ENCODE assay signal across 21 cellular contexts in genomic region chr13:23631676-23632622, GRCh38.
DNase-seq lines count a peak whose midpoint lies in the region; ATAC-seq and TF ChIP-seq lines count a peak whose summit lies in the region.
"Had no signal": no experiment of that assay in that cellular context is flagged by ENCODE, and none has a peak within 500 bp of the region (broad histone marks: within the 10 kb centered on the region; RNA-seq: fewer than 3 reads in every experiment).

No MANE protein-coding gene starts in this region.

- WGBS in neuronal stem cell (ENCODE audit: extremely low coverage in 2 of 2, insufficient read length in 2 of 2, insufficient replicate concordance in 1 of 2), 2 donors, result no CpG with 5 or more reads among the region's 3 CpGs

- no peak overlapping the region for H3K4me3 ChIP-seq in neuronal stem cell (ENCODE audit: low read length in 2 of 2)
- no peak overlapping the region for H3K4me3 ChIP-seq in foreskin fibroblast (ENCODE audit: low read depth in 1 of 2, low read length in 2 of 2)
- H3K4me3 ChIP-seq: ascending aorta, esophagus muscularis mucosa, HAP-1, uterus had no signal

- DNase-seq in NCI-H146 (lab: John Stamatoyannopoulos, UW) (peak; percentile 7), NCI-H146 treated with DMSO at 0.1 percent for 48 hours (lab: John Stamatoyannopoulos, UW; ENCODE audit: unreplicated experiment) (no peak), NCI-H82 (lab: John Stamatoyannopoulos, UW) (peak; percentile 71), glutamatergic neuron (no peak), neuronal stem cell (ENCODE audit: low spot score) (no peak), foreskin fibroblast (no peak)
- DNase-seq in activated CD4-positive, CD25-positive, alpha-beta regulatory T cell (lab: John Stamatoyannopoulos, UW), result no peak
- DNase-seq: DMS79 treated with DMSO at 0.1 percent for 48 hours; effector CD8-positive, alpha-beta T cell; NCI-H1105 treated with DMSO at 0.1 percent for 48 hours; occipital lobe; SK-N-SH; stimulated activated CD4-positive, alpha-beta T cell treated with anti-CD3 and anti-CD28 coated beads, Interleukin-15, amount 100 ng/mL, for 24 hours; T-helper 9 cell; uterus had no signal

- H3K27ac ChIP-seq in neuronal stem cell (replicated peaks; ENCODE audit: low read length), result peak overlapping the region; percentile 28
- H3K27ac ChIP-seq: ascending aorta, esophagus muscularis mucosa, uterus had no signal

- peak overlapping the region; percentile 12 for H3K27ac Mint-ChIP-seq in glutamatergic neuron (ENCODE audit: unreplicated experiment)
- H3K27ac Mint-ChIP-seq: activated naive CD4-positive, alpha-beta T cell treated with anti-CD3 and anti-CD28 coated beads, Interleukin-2, amount 50 U/mL, for 24 hours; activated T-helper 1 cell treated with anti-CD3 and anti-CD28 coated beads, Interleukin-12 subunit alpha, Interleukin-12 subunit beta, Interleukin-2, Interleukin-4 antibody, amounts not matched to agents 30 ng/mL and 10 ng/mL and 1 ng/mL, durations not matched to agents 14 hours and 24 hours and 36 hours had no signal

- H3K4me2 ChIP-seq in neuronal stem cell (ENCODE audit: insufficient read depth, low read length, poor library complexity, severe bottlenecking), result no peak overlapping the region
- H3K4me2 ChIP-seq: SK-N-SH had no signal

- H3K4ac ChIP-seq in neuronal stem cell (ENCODE audit: low read length), result no peak overlapping the region

- H3K9me3 Mint-ChIP-seq in glutamatergic neuron (ENCODE audit: unreplicated experiment), result peaks cover 8% of the 10 kb centered on the region
- H3K9me3 Mint-ChIP-seq: activated naive CD4-positive, alpha-beta T cell treated with anti-CD3 and anti-CD28 coated beads, Interleukin-2, amount 50 U/mL, for 24 hours; activated T-helper 1 cell treated with anti-CD3 and anti-CD28 coated beads, Interleukin-12 subunit alpha, Interleukin-12 subunit beta, Interleukin-2, Interleukin-4 antibody, amounts not matched to agents 30 ng/mL and 10 ng/mL and 1 ng/mL, durations not matched to agents 14 hours and 24 hours and 36 hours had no signal

- no peak overlapping the region for H3K23ac ChIP-seq in neuronal stem cell (ENCODE audit: low read depth, low read length, poor library complexity)

- no peak overlapping the region for H4K8ac ChIP-seq in neuronal stem cell (ENCODE audit: low read depth, low read length)

- no peaks in the 10 kb centered on the region for H3K79me1 ChIP-seq in neuronal stem cell (ENCODE audit: low read depth, low read length)

- no peak overlapping the region for H2BK15ac ChIP-seq in neuronal stem cell (ENCODE audit: low read length)

- peaks cover 16 to 18% of the 10 kb centered on the region in 2 donors for H3K4me1 ChIP-seq in neuronal stem cell (ENCODE audit: control insufficient read depth in 2 of 2, insufficient read depth in 1 of 2, low read depth in 1 of 2, low read length in 2 of 2)
- H3K4me1 ChIP-seq: ascending aorta, uterus had no signal

- H3K4me1 Mint-ChIP-seq in glutamatergic neuron (ENCODE audit: low read depth, unreplicated experiment), result peaks cover 51% of the 10 kb centered on the region

- no peak for ATAC-seq in HG03521 (IDR thresholded peaks at IDR 0.05; ENCODE audit: unreplicated experiment)

- no peaks in the 10 kb centered on the region for H3K36me3 ChIP-seq in neuronal stem cell (replicated peaks in 1 of 2; ENCODE audit: control insufficient read depth in 2 of 2, insufficient read depth in 2 of 2, low read length in 2 of 2)
- H3K36me3 ChIP-seq: ascending aorta, esophagus muscularis mucosa, HAP-1, uterus had no signal

- H3K27me3 Mint-ChIP-seq in glutamatergic neuron (ENCODE audit: unreplicated experiment), result peaks cover 5% of the 10 kb centered on the region

- H2AFZ ChIP-seq in neuronal stem cell (ENCODE audit: low read length), result peak overlapping the region; percentile 71

- H3K36me3 Mint-ChIP-seq in glutamatergic neuron (ENCODE audit: unreplicated experiment), result peaks cover 4% of the 10 kb centered on the region
- H3K36me3 Mint-ChIP-seq: activated naive CD4-positive, alpha-beta T cell treated with anti-CD3 and anti-CD28 coated beads, Interleukin-2, amount 50 U/mL, for 24 hours had no signal

- H2BK12ac ChIP-seq in neuronal stem cell (ENCODE audit: low read length), result no peak overlapping the region

- H2BK5ac ChIP-seq in neuronal stem cell (ENCODE audit: low read length), result no peak overlapping the region

- no peaks in the 10 kb centered on the region for H3K9me3 ChIP-seq in neuronal stem cell (replicated peaks in 1 of 2; ENCODE audit: control insufficient read depth in 2 of 2, insufficient read depth in 1 of 2, low read depth in 1 of 2, low read length in 2 of 2)
- H3K9me3 ChIP-seq: ascending aorta, esophagus muscularis mucosa, HAP-1, SK-N-SH, uterus had no signal

- peak overlapping the region; percentile 46 for H3K4me3 Mint-ChIP-seq in glutamatergic neuron (ENCODE audit: unreplicated experiment)
- H3K4me3 Mint-ChIP-seq: activated naive CD4-positive, alpha-beta T cell treated with anti-CD3 and anti-CD28 coated beads, Interleukin-2, amount 50 U/mL, for 24 hours; activated T-helper 1 cell treated with anti-CD3 and anti-CD28 coated beads, Interleukin-12 subunit alpha, Interleukin-12 subunit beta, Interleukin-2, Interleukin-4 antibody, amounts not matched to agents 30 ng/mL and 10 ng/mL and 1 ng/mL, durations not matched to agents 14 hours and 24 hours and 36 hours had no signal

- H3K9ac ChIP-seq in neuronal stem cell (ENCODE audit: low read depth, low read length, poor library complexity), result no peak overlapping the region
- H3K9ac ChIP-seq: SK-N-SH had no signal

- TF ChIP-seq CTCF in glutamatergic neuron (IDR thresholded peaks at IDR 0.05; ENCODE audit: partially characterized antibody, unreplicated experiment) (no peak), foreskin fibroblast (IDR thresholded peaks at IDR 0.05; ENCODE audit: low read depth, low read length) (no peak)

- H4K91ac ChIP-seq in neuronal stem cell (ENCODE audit: low read depth, low read length, poor library complexity), result no peak overlapping the region

- H2BK120ac ChIP-seq in neuronal stem cell (ENCODE audit: low read depth, low read length), result no peak overlapping the region

- no peaks in the 10 kb centered on the region for H3K27me3 ChIP-seq in neuronal stem cell (ENCODE audit: control insufficient read depth in 3 of 3, insufficient read depth in 3 of 3, low read depth in 1 of 3, low read length in 3 of 3)
- H3K27me3 ChIP-seq: ascending aorta, esophagus muscularis mucosa, uterus had no signal

- H2AK5ac ChIP-seq in neuronal stem cell (ENCODE audit: low read depth, low read length), result no peak overlapping the region

- no peak overlapping the region for H3K18ac ChIP-seq in neuronal stem cell (ENCODE audit: low read length)

- H3K14ac ChIP-seq in neuronal stem cell (ENCODE audit: low read length), result no peak overlapping the region

Comparison
In these comparisons a context has a peak if more than half of its experiments do, and no peak if none do; other contexts are left out.
1. DNase-seq: peak in NCI-H146 (single experiment) and NCI-H82 (single experiment); none in NCI-H146 treated with DMSO at 0.1 percent for 48 hours (single experiment), glutamatergic neuron (single experiment), neuronal stem cell (single experiment), foreskin fibroblast (0 of 2) and activated CD4-positive, CD25-positive, alpha-beta regulatory T cell (0 of 4).